Comparison of ENCODE assay signal across 1 cellular context in genomic region chr6:10801224-10801848, GRCh38.
A peak's percentile ranks its signal among the peaks of the same experiment; 100 is the strongest.
TF ChIP-seq lines count a peak whose summit lies in the region.

No MANE protein-coding gene starts in this region.

TF ChIP-seq in K562, 482 proteins besides CTCF, POLR2A, EP300 and RAD21 (continued from another document):
- no peak for TF ChIP-seq CEBPZ (IDR thresholded peaks at IDR 0.05; ENCODE audit: borderline replicate concordance, low read depth, low read length)
- TF ChIP-seq E2F1 (CRISPR knock-in tag; IDR thresholded peaks at IDR 0.05), result no peak
- TF ChIP-seq TEAD1 (CRISPR knock-in tag; IDR thresholded peaks at IDR 0.05), result no peak
- TF ChIP-seq MYBL2 (IDR thresholded peaks at IDR 0.05; ENCODE audit: low read depth), result no peak
- no peak for TF ChIP-seq MYBL2 (CRISPR knock-in tag; IDR thresholded peaks at IDR 0.05; ENCODE audit: borderline replicate concordance)
- no peak for TF ChIP-seq ZNF436 (CRISPR knock-in tag; IDR thresholded peaks at IDR 0.05)
- no peak for TF ChIP-seq PURB (CRISPR knock-in tag; IDR thresholded peaks at IDR 0.05; ENCODE audit: low read depth)
- TF ChIP-seq TRIM28 (IDR thresholded peaks at IDR 0.05), result no peak
- 0 out of 2 replicates have a peak, but pooled peaks have one; percentile 21 for TF ChIP-seq ESRRA (IDR thresholded peaks at IDR 0.05; ENCODE audit: borderline replicate concordance, low read depth)
- TF ChIP-seq ZNF707 (CRISPR knock-in tag; conservative IDR thresholded peaks at IDR 0.05), result no peak
- TF ChIP-seq ELK3 (CRISPR knock-in tag; IDR thresholded peaks at IDR 0.05), result no peak
- no peak for TF ChIP-seq NFATC3 (IDR thresholded peaks at IDR 0.05)
- TF ChIP-seq ZNF133 (CRISPR knock-in tag; IDR thresholded peaks at IDR 0.05), result no peak
- TF ChIP-seq KAT7 (CRISPR knock-in tag; IDR thresholded peaks at IDR 0.05; ENCODE audit: borderline replicate concordance), result no peak
- no peak for TF ChIP-seq ZNF347 (CRISPR knock-in tag; IDR thresholded peaks at IDR 0.05; ENCODE audit: low read depth)
- TF ChIP-seq ERF (CRISPR knock-in tag; IDR thresholded peaks at IDR 0.05), result no peak
- no peak for TF ChIP-seq ZNF551 (CRISPR knock-in tag; IDR thresholded peaks at IDR 0.05)
- no peak for TF ChIP-seq NR2F6 (CRISPR knock-in tag; IDR thresholded peaks at IDR 0.05)
- TF ChIP-seq MEIS2 (IDR thresholded peaks at IDR 0.05; ENCODE audit: partially characterized antibody), result peak; percentile 3
- TF ChIP-seq MTF1 (CRISPR knock-in tag; IDR thresholded peaks at IDR 0.05; ENCODE audit: borderline replicate concordance), result no peak
- no peak for TF ChIP-seq KDM4B (IDR thresholded peaks at IDR 0.05; ENCODE audit: borderline replicate concordance in 2 of 2, low read depth in 1 of 2)
- TF ChIP-seq NFXL1 (CRISPR knock-in tag; IDR thresholded peaks at IDR 0.05), result no peak
- TF ChIP-seq HNRNPH1 (optimal IDR thresholded peaks at IDR 0.05; ENCODE audit: low read depth, low read length), result no peak
- no peak for TF ChIP-seq CGGBP1 (CRISPR knock-in tag; IDR thresholded peaks at IDR 0.05)
- TF ChIP-seq U2AF1 (optimal IDR thresholded peaks at IDR 0.05; ENCODE audit: low read depth, low read length), result no peak
- TF ChIP-seq FOXP1 (CRISPR knock-in tag; IDR thresholded peaks at IDR 0.05), result no peak
- no peak for TF ChIP-seq HDGF (IDR thresholded peaks at IDR 0.05)
- TF ChIP-seq ZNF263 (CRISPR knock-in tag; IDR thresholded peaks at IDR 0.05; ENCODE audit: borderline replicate concordance), result no peak
- peak; percentile 45; the same call in 1 of the 2 replicates for TF ChIP-seq SP1 (CRISPR knock-in tag; IDR thresholded peaks at IDR 0.05)
- TF ChIP-seq ZFP30 (CRISPR knock-in tag; IDR thresholded peaks at IDR 0.05; ENCODE audit: borderline replicate concordance), result no peak
- no peak for TF ChIP-seq HMBOX1 (IDR thresholded peaks at IDR 0.05)
- TF ChIP-seq DDX20 (tag; IDR thresholded peaks at IDR 0.05; ENCODE audit: low read depth), result no peak
- TF ChIP-seq CCAR2 (IDR thresholded peaks at IDR 0.05; ENCODE audit: low read depth, low read length), result no peak
- TF ChIP-seq TBL1XR1 (IDR thresholded peaks at IDR 0.05; ENCODE audit: low read length in 2 of 2), result no peak
- peak; percentile 96 for TF ChIP-seq SMC3 (conservative IDR thresholded peaks at IDR 0.05; ENCODE audit: insufficient read depth, low read depth, low read length)
- TF ChIP-seq ELF1 (tag; IDR thresholded peaks at IDR 0.05), result no peak
- TF ChIP-seq THRA (IDR thresholded peaks at IDR 0.05), result no peak
- TF ChIP-seq RCOR1 (IDR thresholded peaks at IDR 0.05; ENCODE audit: borderline replicate concordance in 1 of 2, low read depth in 2 of 2, low read length in 2 of 2), result peak in 1 of 2 experiments; percentile 51; a peak in 1 of 4 replicates
- no peak for TF ChIP-seq ZC3H8 (IDR thresholded peaks at IDR 0.05)
- no peak for TF ChIP-seq MTA2 (IDR thresholded peaks at IDR 0.05; ENCODE audit: low read depth)
- TF ChIP-seq FOXM1 (IDR thresholded peaks at IDR 0.05; ENCODE audit: low read depth), result no peak
- no peak for TF ChIP-seq FOXM1 (CRISPR knock-in tag; IDR thresholded peaks at IDR 0.05; ENCODE audit: low read depth)
- TF ChIP-seq SMARCB1 (IDR thresholded peaks at IDR 0.05; ENCODE audit: insufficient read length, low read depth), result no peak
- TF ChIP-seq MTA1 (IDR thresholded peaks at IDR 0.05; ENCODE audit: borderline replicate concordance), result no peak
- TF ChIP-seq RB1 (IDR thresholded peaks at IDR 0.05; ENCODE audit: low read depth), result no peak
